ENCODE assay signal across 16 cellular contexts in the genomic region with DNA sequence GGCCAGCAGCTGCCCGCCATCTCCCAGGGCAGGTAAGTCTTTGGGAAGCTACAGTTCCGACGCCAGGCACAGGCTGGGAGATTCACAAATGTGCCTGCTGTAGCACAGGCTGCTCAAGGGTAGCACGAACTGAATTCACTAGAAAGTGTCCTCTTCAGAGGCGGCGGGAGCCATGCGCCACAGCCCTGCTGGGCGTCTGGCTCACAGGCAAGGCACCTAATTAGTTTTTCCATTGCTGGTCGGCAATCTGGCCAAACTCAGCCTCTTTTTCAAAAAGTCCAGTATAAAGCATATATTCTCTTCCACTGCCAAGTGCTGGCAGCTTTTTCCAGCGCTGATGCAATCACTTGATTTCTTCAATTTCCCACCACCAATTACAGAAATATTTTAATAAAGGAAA.
DNase-seq lines count a peak whose midpoint lies in the region; ATAC-seq and TF ChIP-seq lines count a peak whose summit lies in the region.
"Had no signal": no experiment of that assay in that cellular context is flagged by ENCODE, and none has a peak within 500 bp of the region (broad histone marks: within the 10 kb centered on the region; RNA-seq: fewer than 3 reads in every experiment).

No MANE protein-coding gene starts in this region.

- H3K36me3 Mint-ChIP-seq in Caco-2 (ENCODE audit: insufficient read depth, unreplicated experiment): peaks cover 10% of the 10 kb centered on the region

- TF ChIP-seq CTCF in Caco-2 (IDR thresholded peaks at IDR 0.05; ENCODE audit: insufficient read depth in 1 of 2, low read depth in 1 of 2, low read length in 1 of 2, severe bottlenecking in 1 of 2, unreplicated experiment in 1 of 2) (no peak), esophagus muscularis mucosa (IDR thresholded peaks at IDR 0.05) (no peak)

- intact Hi-C loops in Caco-2 (cut with micrococcal nuclease; ENCODE audit: unreplicated experiment): no loop called here
- intact Hi-C loops in esophagus muscularis mucosa (cut with DNase I): no loop called here

- H3K4me3 Mint-ChIP-seq in Caco-2 (ENCODE audit: unreplicated experiment): no peak overlapping the region
- H3K4me3 Mint-ChIP-seq: T-helper 2 cell treated with Interferon-gamma antibody and Interleukin-4, amounts not matched to agents 5 μg/mL and 100 μg/mL, for 36 hours had no signal

- H3K9me3 Mint-ChIP-seq in Caco-2 (ENCODE audit: unreplicated experiment): no peaks in the 10 kb centered on the region
- H3K9me3 Mint-ChIP-seq: T-helper 2 cell treated with Interferon-gamma antibody and Interleukin-4, amounts not matched to agents 5 μg/mL and 100 μg/mL, for 36 hours had no signal

- H4K5ac ChIP-seq in mesendoderm (ENCODE audit: low read length): no peak overlapping the region

- no CpG with 5 or more reads among the region's 10 CpGs for WGBS in mesendoderm (ENCODE audit: extremely low coverage, insufficient coverage, low lambda C conversion rate)
- WGBS in esophagus muscularis mucosa: 89% methylated on average over 6 of the region's 10 CpGs

- BruUV-seq in Caco-2 (replicated peaks; lab: Mats Ljungman, UMichigan): no TSS peak

- peak overlapping the region; percentile 39 for H3K56ac ChIP-seq in mesendoderm (ENCODE audit: low read length)

- TF ChIP-seq POLR2A in esophagus muscularis mucosa (IDR thresholded peaks at IDR 0.05; ENCODE audit: low read depth): no peak

- CTCF ChIA-PET in Caco-2 (lab: Charles Lee): no interaction called here

- no peaks in the 10 kb centered on the region for H3K27me3 Mint-ChIP-seq in Caco-2 (ENCODE audit: insufficient read depth, unreplicated experiment)

- no peak for TF ChIP-seq EP300 in esophagus muscularis mucosa (IDR thresholded peaks at IDR 0.05)

- H3K36me3 ChIP-seq in Caco-2 (ENCODE audit: control insufficient read depth, insufficient read depth, low read length) (no peaks in the 10 kb centered on the region), MG63 (no peaks in the 10 kb centered on the region), mesendoderm (ENCODE audit: control insufficient read depth, insufficient read depth, low read length) (no peaks in the 10 kb centered on the region), esophagus muscularis mucosa (peaks cover 0 to 25% (median 15%) of the 10 kb centered on the region in 4 donors)
- H3K36me3 ChIP-seq: breast epithelium had no signal

- H3K27ac Mint-ChIP-seq in Caco-2 (ENCODE audit: unreplicated experiment): peak overlapping the region; percentile 53
- H3K27ac Mint-ChIP-seq: T-helper 2 cell treated with Interferon-gamma antibody and Interleukin-4, amounts not matched to agents 5 μg/mL and 100 μg/mL, for 36 hours had no signal

- H3K18ac ChIP-seq in mesendoderm (ENCODE audit: low read length): no peak overlapping the region

- H3K79me1 ChIP-seq in mesendoderm (ENCODE audit: low read length): no peaks in the 10 kb centered on the region

- H3K4ac ChIP-seq in mesendoderm (ENCODE audit: low read depth, low read length): no peak overlapping the region

- no peak overlapping the region for H3K4me3 ChIP-seq in Caco-2 (ENCODE audit: low read depth, low read length)
- H3K4me3 ChIP-seq in MG63: no peak overlapping the region
- no peak overlapping the region for H3K4me3 ChIP-seq in mesendoderm (ENCODE audit: low read length)
- H3K4me3 ChIP-seq in esophagus muscularis mucosa: no peak overlapping the region
- H3K4me3 ChIP-seq: breast epithelium, spleen, tibial artery had no signal

- no peak overlapping the region for H3K9ac ChIP-seq in mesendoderm (ENCODE audit: low read length)

- ATAC-seq in HG03442 (IDR thresholded peaks at IDR 0.05; ENCODE audit: unreplicated experiment): no peak
- no peak for ATAC-seq in HG03457 (IDR thresholded peaks at IDR 0.05; ENCODE audit: unreplicated experiment)

- H2BK15ac ChIP-seq in mesendoderm (replicated peaks; ENCODE audit: low read depth): no peak overlapping the region

- no peak overlapping the region for H3K27ac ChIP-seq in mesendoderm (ENCODE audit: low read depth, low read length)
- H3K27ac ChIP-seq in esophagus muscularis mucosa (replicated peaks in 1 of 4): no peak overlapping the region
- H3K27ac ChIP-seq: breast epithelium, spleen, tibial artery had no signal

- no peak overlapping the region for H2AK5ac ChIP-seq in mesendoderm (ENCODE audit: low read length)

- H3K4me2 ChIP-seq in mesendoderm (ENCODE audit: low read length): no peak overlapping the region

- POLR2A ChIA-PET in Caco-2 (lab: Charles Lee): no interaction called here

- no peaks in the 10 kb centered on the region for H3K79me2 ChIP-seq in mesendoderm (ENCODE audit: control insufficient read depth, insufficient read depth, low read length)

- DNase-seq in Caco-2 (no peak), MG63 (peak; percentile 23), dedifferentiated amniotic fluid mesenchymal stem cell (ENCODE audit: extremely low spot score) (peak; percentile 64), mesendoderm (no peak), Kasumi-1 (lab: John Stamatoyannopoulos, UW) (no peak), esophagus muscularis mucosa (ENCODE audit: extremely low spot score) (no peak)
- DNase-seq: activated CD8-positive, alpha-beta memory T cell treated with anti-CD3 and anti-CD28 coated beads, Interleukin-2, amount 50 U/mL, for 48 hours; activated naive CD4-positive, alpha-beta T cell treated with Interleukin-2 at 50 U/mL for 16 hours; effector CD4-positive, alpha-beta T cell; NCI-H345; tibial artery had no signal

- H2BK120ac ChIP-seq in mesendoderm (ENCODE audit: low read depth, low read length): no peak overlapping the region

- H3K27me3 ChIP-seq in Caco-2 (replicated peaks; ENCODE audit: control insufficient read depth, insufficient read depth, low read length) (no peaks in the 10 kb centered on the region), MG63 (no peaks in the 10 kb centered on the region), mesendoderm (ENCODE audit: insufficient read depth, low read length, poor library complexity) (no peaks in the 10 kb centered on the region), esophagus muscularis mucosa (no peaks in the 10 kb centered on the region)
- H3K27me3 ChIP-seq: breast epithelium, spleen, tibial artery had no signal

- no peaks in the 10 kb centered on the region for H3K4me1 ChIP-seq in Caco-2
- peaks cover 4% of the 10 kb centered on the region for H3K4me1 ChIP-seq in mesendoderm (ENCODE audit: control insufficient read depth, low read depth, low read length)
- H3K4me1 ChIP-seq in esophagus muscularis mucosa: no peaks in the 10 kb centered on the region
- H3K4me1 ChIP-seq: breast epithelium, spleen, tibial artery had no signal

- H3K23ac ChIP-seq in mesendoderm (ENCODE audit: low read length): peak overlapping the region; percentile 51

- H2BK5ac ChIP-seq in mesendoderm (ENCODE audit: low read length): no peak overlapping the region

- H3K4me1 Mint-ChIP-seq in Caco-2 (ENCODE audit: low read depth, unreplicated experiment): no peaks in the 10 kb centered on the region

- H3K9me3 ChIP-seq in Caco-2 (no peaks in the 10 kb centered on the region), MG63 (no peaks in the 10 kb centered on the region), esophagus muscularis mucosa (no peaks in the 10 kb centered on the region)
- H3K9me3 ChIP-seq: breast epithelium, spleen, tibial artery had no signal

- no peak overlapping the region for H4K8ac ChIP-seq in mesendoderm (ENCODE audit: low read depth, low read length)

Comparison
In these comparisons a context has a peak if more than half of its experiments do, and no peak if none do; other contexts are left out.
1. DNase-seq: peak in MG63 (single experiment) and dedifferentiated amniotic fluid mesenchymal stem cell (single experiment); none in Caco-2 (0 of 2), mesendoderm (single experiment), Kasumi-1 (0 of 2) and esophagus muscularis mucosa (single experiment).